Comparison of ENCODE assay signal across 26 cellular contexts in genomic region chr10:78360284-78360683, GRCh38.
"Had no signal": no experiment of that assay in that cellular context is flagged by ENCODE, and none has a peak within 500 bp of the region (broad histone marks: within the 10 kb centered on the region; RNA-seq: fewer than 3 reads in every experiment).

No MANE protein-coding gene starts in this region.

- FAIRE-seq: endothelial cell of umbilical vein, frontal cortex, pancreas, TTC549 had no signal

- H3K27ac ChIP-seq: body of pancreas, neutrophil, pancreas, psoas muscle, right atrium auricular region, transverse colon, vagina had no signal

- H3K27ac Mint-ChIP-seq: activated T-helper 2 cell treated with anti-CD3 and anti-CD28 coated beads, Interferon-gamma antibody, Interleukin-2, Interleukin-4, amounts not matched to agents 10 μg/mL and 5 μg/mL and 100 μg/mL, durations not matched to agents 14 hours and 24 hours and 36 hours; stimulated activated naive CD8-positive, alpha-beta T cell treated with anti-CD3 and anti-CD28 coated beads, Interleukin-15, amount 100 ng/mL, for 72 hours had no signal

- H3K4me3 Mint-ChIP-seq: activated T-cell treated with anti-CD3 and anti-CD28 coated beads, Interleukin-2, amount 50 U/mL, for 4 hours; stimulated activated naive CD8-positive, alpha-beta T cell treated with anti-CD3 and anti-CD28 coated beads, Interleukin-15, amount 100 ng/mL, for 72 hours had no signal

- H3K4me3 ChIP-seq: body of pancreas, mucosa of descending colon, pancreas, psoas muscle, right atrium auricular region, transverse colon, vagina had no signal

- H3K27me3 ChIP-seq: body of pancreas, neutrophil, pancreas, right atrium auricular region, transverse colon, vagina had no signal

- H3K9me3 ChIP-seq: body of pancreas, mucosa of descending colon, neutrophil, pancreas, psoas muscle, right atrium auricular region, transverse colon, vagina had no signal

- H3K4me1 ChIP-seq: body of pancreas, pancreas, psoas muscle, right atrium auricular region, transverse colon, vagina had no signal

- DNase-seq: activated CD4-positive, alpha-beta T cell treated with anti-CD3 and anti-CD28 coated beads, Interleukin-2, amount 50 U/mL, for 48 hours; activated CD8-positive, alpha-beta memory T cell treated with anti-CD3 and anti-CD28 coated beads, Interleukin-2, amount 50 U/mL, for 48 hours; activated naive CD4-positive, alpha-beta T cell; activated T-cell treated with anti-CD3 and anti-CD28 coated beads, Interleukin-2, amount 50 U/mL, for 4 hours; anterior cingulate cortex; body of pancreas; central memory CD4-positive, alpha-beta T cell; dermis blood vessel endothelial cell; effector CD8-positive, alpha-beta T cell; glutamatergic neuron; hippocampal formation; mucosa of descending colon; pancreas; psoas muscle; stimulated activated CD4-positive, alpha-beta T cell treated with anti-CD3 and anti-CD28 coated beads, Interleukin-1b, Interleukin-23, amount 100 ng/mL, for 48 hours; stimulated activated naive CD8-positive, alpha-beta T cell treated with anti-CD3 and anti-CD28 coated beads, Interleukin-15, amount 100 ng/mL, for 72 hours; T-helper 1 cell; transverse colon had no signal

- ATAC-seq: activated T-cell treated with anti-CD3 and anti-CD28 coated beads, Interleukin-2, amount 50 U/mL, for 4 hours; body of pancreas; esophagus mucosa; mucosa of descending colon; pancreas; psoas muscle had no signal

- H3K9me3 Mint-ChIP-seq: activated T-cell treated with anti-CD3 and anti-CD28 coated beads, Interleukin-2, amount 50 U/mL, for 4 hours; activated T-helper 2 cell treated with anti-CD3 and anti-CD28 coated beads, Interferon-gamma antibody, Interleukin-2, Interleukin-4, amounts not matched to agents 10 μg/mL and 5 μg/mL and 100 μg/mL, durations not matched to agents 14 hours and 24 hours and 36 hours; stimulated activated naive CD8-positive, alpha-beta T cell treated with anti-CD3 and anti-CD28 coated beads, Interleukin-15, amount 100 ng/mL, for 72 hours had no signal

- H3K27me3 Mint-ChIP-seq: stimulated activated naive CD8-positive, alpha-beta T cell treated with anti-CD3 and anti-CD28 coated beads, Interleukin-15, amount 100 ng/mL, for 72 hours had no signal

- H3K36me3 ChIP-seq: neutrophil, pancreas, right atrium auricular region, transverse colon, vagina had no signal
